ENCODE assay signal across 1 cellular context in genomic region chr17:47323382-47324223, GRCh38.
A peak's percentile ranks its signal among the peaks of the same experiment; 100 is the strongest.
TF ChIP-seq lines count a peak whose summit lies in the region.

TSS of gene EFCAB13 (plus strand) at chr17:47323955. CDS start at chr17:47328354, 4,399 bp downstream.

TF ChIP-seq in HepG2, 621 proteins besides CTCF, POLR2A, EP300 and RAD21 (continued from another document and continues in another):
- TF ChIP-seq HMGXB3 (CRISPR knock-in tag; IDR thresholded peaks at IDR 0.05; ENCODE audit: borderline replicate concordance) (no peak), ETV6 (CRISPR knock-in tag; conservative IDR thresholded peaks at IDR 0.05) (no peak; the same call in 1 of the 2 replicates), CREBL2 (CRISPR knock-in tag; IDR thresholded peaks at IDR 0.05; ENCODE audit: borderline replicate concordance) (peak; percentile 98; the same call in 1 of the 2 replicates), EZH2 (conservative IDR thresholded peaks at IDR 0.05; ENCODE audit: low read depth, low read length) (no peak), JUNB (CRISPR knock-in tag; IDR thresholded peaks at IDR 0.05; ENCODE audit: borderline replicate concordance) (peak; percentile 68), PAXIP1 (CRISPR knock-in tag; conservative IDR thresholded peaks at IDR 0.05) (peak; percentile 67), MED1 (CRISPR knock-in tag; IDR thresholded peaks at IDR 0.05) (peak; percentile 74), ZBTB49 (CRISPR knock-in tag; IDR thresholded peaks at IDR 0.05; ENCODE audit: borderline replicate concordance) (no peak; the same call in 1 of the 2 replicates), ZBTB1 (CRISPR knock-in tag; IDR thresholded peaks at IDR 0.05; ENCODE audit: borderline replicate concordance) (peak; percentile 78; the same call in 1 of the 2 replicates), ZNF572 (CRISPR knock-in tag; IDR thresholded peaks at IDR 0.05) (peak; percentile 17; the same call in 1 of the 2 replicates), NR1H2 (CRISPR knock-in tag; IDR thresholded peaks at IDR 0.05; ENCODE audit: borderline replicate concordance, low read depth) (peak; percentile 89), CCDC6 (CRISPR knock-in tag; IDR thresholded peaks at IDR 0.05) (peak; percentile 90), CHD2 (IDR thresholded peaks at IDR 0.05; ENCODE audit: low read depth, low read length) (no peak; the same call in 1 of the 2 replicates), HOXD1 (CRISPR knock-in tag; IDR thresholded peaks at IDR 0.05) (peak; percentile 92), ZEB1 (IDR thresholded peaks at IDR 0.05; ENCODE audit: insufficient replicate concordance, low read depth) (no peak), FOXP4 (CRISPR knock-in tag; IDR thresholded peaks at IDR 0.05) (peak; percentile 45), TBX2 (CRISPR knock-in tag; IDR thresholded peaks at IDR 0.05; ENCODE audit: borderline replicate concordance) (peak; percentile 89; the same call in 1 of the 2 replicates), ISL2 (CRISPR knock-in tag; IDR thresholded peaks at IDR 0.05) (peak; percentile 42), TEAD3 (CRISPR knock-in tag; optimal IDR thresholded peaks at IDR 0.05; ENCODE audit: borderline replicate concordance) (peak; percentile 78), ZSCAN25 (CRISPR knock-in tag; IDR thresholded peaks at IDR 0.05) (peak; percentile 77; the same call in 1 of the 2 replicates), SAFB2 (CRISPR knock-in tag; IDR thresholded peaks at IDR 0.05; ENCODE audit: borderline replicate concordance, low read depth) (peak; percentile 91; the same call in 1 of the 2 replicates), NCOA5 (CRISPR knock-in tag; IDR thresholded peaks at IDR 0.05) (no peak), PRMT3 (CRISPR knock-in tag; IDR thresholded peaks at IDR 0.05; ENCODE audit: borderline replicate concordance, low read depth) (no peak), GMEB2 (CRISPR knock-in tag; IDR thresholded peaks at IDR 0.05; ENCODE audit: low read depth) (no peak; the same call in 1 of the 2 replicates), THAP7 (CRISPR knock-in tag; IDR thresholded peaks at IDR 0.05) (peak; percentile 94), DDIT3 (CRISPR knock-in tag; IDR thresholded peaks at IDR 0.05) (no peak), TEF (CRISPR knock-in tag; IDR thresholded peaks at IDR 0.05) (0 out of 2 replicates have a peak, but pooled peaks have one; percentile 69), SMARCE1 (IDR thresholded peaks at IDR 0.05; ENCODE audit: borderline replicate concordance) (no peak), ZNF343 (CRISPR knock-in tag; IDR thresholded peaks at IDR 0.05) (peak; percentile 98), ZNF766 (CRISPR knock-in tag; IDR thresholded peaks at IDR 0.05; ENCODE audit: borderline replicate concordance) (peak; percentile 92), DMTF1 (CRISPR knock-in tag; IDR thresholded peaks at IDR 0.05) (peak; percentile 94; the same call in 1 of the 2 replicates), ZNF616 (CRISPR knock-in tag; IDR thresholded peaks at IDR 0.05; ENCODE audit: low read depth) (peak; percentile 98), CEBPG (CRISPR knock-in tag; IDR thresholded peaks at IDR 0.05) (no peak)
